15 cellular contexts compared by ENCODE assay signal in genomic region chr11:74403607-74404006, GRCh38. TPM values are rescaled to one million over a fixed set of nuclear protein-coding genes. Genes with fewer than 3 reads are reported as not detected.
DNase-seq lines count a peak whose midpoint lies in the region; ATAC-seq and TF ChIP-seq lines count a peak whose summit lies in the region.
"Had no signal": no experiment of that assay in that cellular context is flagged by ENCODE, and none has a peak within 500 bp of the region (broad histone marks: within the 10 kb centered on the region; RNA-seq: fewer than 3 reads in every experiment).

No MANE protein-coding gene starts in this region.

- no peak for TF ChIP-seq CTCF in SK-N-SH (IDR thresholded peaks at IDR 0.05)
- TF ChIP-seq CTCF in right lobe of liver (IDR thresholded peaks at IDR 0.05): no peak

- H2AFZ ChIP-seq in SK-N-SH (ENCODE audit: low read depth): no peak overlapping the region
- H2AFZ ChIP-seq in trophoblast cell (ENCODE audit: insufficient read depth, low read length, poor library complexity): no peak overlapping the region

- intact Hi-C loops in right lobe of liver (cut with DNase I): no loop called here

- H3F3A ChIP-seq in SK-N-SH (replicated peaks; ENCODE audit: insufficient read depth): peaks cover 4% of the 10 kb centered on the region

- no peak overlapping the region for H3K4ac ChIP-seq in trophoblast cell (ENCODE audit: low read depth, low read length)

- H3K36me3 ChIP-seq in SK-N-SH (replicated peaks in 1 of 2; ENCODE audit: control insufficient read depth in 1 of 2, insufficient read depth in 2 of 2, low read length in 1 of 2): no peaks in the 10 kb centered on the region
- no peaks in the 10 kb centered on the region for H3K36me3 ChIP-seq in SK-N-MC (ENCODE audit: insufficient read depth, low read length)
- no peaks in the 10 kb centered on the region for H3K36me3 ChIP-seq in right lobe of liver
- H3K36me3 ChIP-seq in trophoblast cell (ENCODE audit: control insufficient read depth in 1 of 2, insufficient read depth in 2 of 2, low read length in 2 of 2): no peaks in the 10 kb centered on the region
- H3K36me3 ChIP-seq: BLaER1 treated with 17β-estradiol and CSF1 and Interleukin-3, amounts not matched to agents 10 nM and 100 nM had no signal

- CTCF ChIA-PET in SK-N-SH (lab: Yijun Ruan, JAX): interaction anchor here (1.9 to 2.0 kb wide), 2 partner anchors 14 to 49 kb away, joined by 6 to 8 read pairs; no protein-coding TSS in a partner anchor

- H3K23ac ChIP-seq in trophoblast cell (ENCODE audit: low read length): no peak overlapping the region

- no peak overlapping the region for H2BK5ac ChIP-seq in trophoblast cell (ENCODE audit: low read depth, low read length, poor library complexity)

- H3K4me3 ChIP-seq in SK-N-SH (ENCODE audit: low read depth in 2 of 2, low read length in 1 of 2) (no peak overlapping the region), SK-N-MC (0 out of 2 replicates have a peak overlapping the region, but pooled peaks have one; percentile 45), right lobe of liver (no peak overlapping the region), trophoblast cell (ENCODE audit: low read depth, low read length) (no peak overlapping the region)
- H3K4me3 ChIP-seq: BLaER1 treated with 17β-estradiol and CSF1 and Interleukin-3, amounts not matched to agents 10 nM and 100 nM; GM12878 had no signal

- no peak overlapping the region for H4K12ac ChIP-seq in trophoblast cell (ENCODE audit: low read depth, low read length)

- no peaks in the 10 kb centered on the region for H4K20me1 ChIP-seq in SK-N-SH (ENCODE audit: insufficient read depth)
- H4K20me1 ChIP-seq: BLaER1 treated with 17β-estradiol and CSF1 and Interleukin-3, amounts not matched to agents 10 nM and 100 nM had no signal

- no peak for TF ChIP-seq RAD21 in SK-N-SH (IDR thresholded peaks at IDR 0.05; ENCODE audit: low read length)

- no peak overlapping the region for H2AK5ac ChIP-seq in trophoblast cell (ENCODE audit: low read length)

- H3K9me2 ChIP-seq in SK-N-SH: no peaks in the 10 kb centered on the region

- H3K4me1 ChIP-seq in SK-N-SH (ENCODE audit: control insufficient read depth in 1 of 2, insufficient read depth in 2 of 2, low read depth in 1 of 2, low read length in 1 of 2) (peaks cover 0 to 7% of the 10 kb centered on the region in 2 experiments; a peak in 2 of 4 replicates), right lobe of liver (no peaks in the 10 kb centered on the region), trophoblast cell (ENCODE audit: control insufficient read depth in 1 of 2, insufficient read depth in 2 of 2, low read length in 2 of 2) (no peaks in the 10 kb centered on the region)

- TF ChIP-seq EP300 in SK-N-SH (IDR thresholded peaks at IDR 0.05; ENCODE audit: borderline replicate concordance in 1 of 2, low read depth in 1 of 2, low read length in 1 of 2): no peak

- no peaks in the 10 kb centered on the region; the same call in 1 of the 2 replicates for H3K79me2 ChIP-seq in SK-N-SH (ENCODE audit: insufficient read depth)
- H3K79me2 ChIP-seq in trophoblast cell (ENCODE audit: control insufficient read depth, insufficient read depth, low read length, poor library complexity): no peaks in the 10 kb centered on the region

- H3K27ac ChIP-seq in SK-N-SH (ENCODE audit: low read depth in 2 of 2, low read length in 1 of 2) (no peak overlapping the region; a peak in 1 of 4 replicates), SK-N-MC (peak overlapping the region; percentile 80), right lobe of liver (peak overlapping the region in 1 of 3 donors; percentile 37), trophoblast cell (ENCODE audit: low read depth, low read length) (no peak overlapping the region)
- H3K27ac ChIP-seq: 22Rv1 had no signal

- H3K9me3 ChIP-seq in SK-N-SH: no peaks in the 10 kb centered on the region
- H3K9me3 ChIP-seq in SK-N-MC (ENCODE audit: low read depth, low read length): no peaks in the 10 kb centered on the region
- H3K9me3 ChIP-seq in right lobe of liver: no peaks in the 10 kb centered on the region
- H3K9me3 ChIP-seq in trophoblast cell (ENCODE audit: insufficient read depth, low read depth, low read length): no peaks in the 10 kb centered on the region
- H3K9me3 ChIP-seq: BLaER1 treated with 17β-estradiol and CSF1 and Interleukin-3, amounts not matched to agents 10 nM and 100 nM had no signal

- TF ChIP-seq POLR2A in right lobe of liver (IDR thresholded peaks at IDR 0.05): no peak

- no peak overlapping the region for H3K18ac ChIP-seq in trophoblast cell (ENCODE audit: low read length)

- H4K91ac ChIP-seq in trophoblast cell (ENCODE audit: low read depth, low read length): no peak overlapping the region

- H3K27me3 ChIP-seq in SK-N-SH (ENCODE audit: insufficient read depth): no peaks in the 10 kb centered on the region
- H3K27me3 ChIP-seq in right lobe of liver: no peaks in the 10 kb centered on the region
- H3K27me3 ChIP-seq in trophoblast cell (ENCODE audit: insufficient read depth, low read length): no peaks in the 10 kb centered on the region
- H3K27me3 ChIP-seq: BLaER1 treated with 17β-estradiol and CSF1 and Interleukin-3, amounts not matched to agents 10 nM and 100 nM had no signal

- no peak overlapping the region for H2BK12ac ChIP-seq in trophoblast cell (ENCODE audit: low read length)

- DNase-seq in SK-N-SH: peak; percentile 15
- no peak for DNase-seq in SK-N-MC (ENCODE audit: low read depth, low spot score)
- no peak for DNase-seq in right lobe of liver
- DNase-seq in trophoblast cell: no peak
- DNase-seq in NCI-H446 treated with DMSO at 0.1 percent for 48 hours (lab: John Stamatoyannopoulos, UW): no peak
- DNase-seq: AML-193; CD4-positive, CD25-positive, alpha-beta regulatory T cell; DMS53 had no signal

- ATAC-seq in SK-N-SH treated with all-trans-retinoic acid at 6 μM for 48 hours (no peak), right lobe of liver (peak in 3 of 4 donors; percentile 15 to 32 (median 32)), HG02870 (IDR thresholded peaks at IDR 0.05; ENCODE audit: unreplicated experiment) (no peak), HG03039 (IDR thresholded peaks at IDR 0.05; ENCODE audit: unreplicated experiment) (no peak)
- ATAC-seq: GM12878, HCT116 had no signal

- H3K9ac ChIP-seq in SK-N-SH (no peak overlapping the region), SK-N-MC (ENCODE audit: insufficient read length) (no peak overlapping the region), trophoblast cell (ENCODE audit: low read length) (no peak overlapping the region)

- no peaks in the 10 kb centered on the region for H3K79me1 ChIP-seq in trophoblast cell (ENCODE audit: low read length)

- H3K14ac ChIP-seq in trophoblast cell (ENCODE audit: low read length): no peak overlapping the region

- WGBS in SK-N-SH (ENCODE audit: low lambda C conversion rate): 57% methylated on average over 2 of the region's 2 CpGs
- WGBS in right lobe of liver (ENCODE audit: insufficient coverage, low coverage, low lambda C conversion rate, missing lambda C conversion rate): 17% methylated on average over 2 of the region's 2 CpGs
- no CpG with 5 or more reads among the region's 2 CpGs for WGBS in trophoblast cell (ENCODE audit: extremely low coverage, insufficient coverage, insufficient read length)

- H2BK120ac ChIP-seq in trophoblast cell (ENCODE audit: insufficient read depth, low read length, poor library complexity): no peak overlapping the region

- no peak overlapping the region for H4K8ac ChIP-seq in trophoblast cell (ENCODE audit: low read depth, low read length)

- POLR2A ChIA-PET in SK-N-SH (lab: Yijun Ruan, JAX): no interaction called here

- H3K4me2 ChIP-seq in SK-N-SH (no peak overlapping the region), trophoblast cell (ENCODE audit: low read length) (peak overlapping the region; percentile 36)

TF ChIP-seq in SK-N-SH, 30 proteins besides CTCF, POLR2A, EP300 and RAD21 (continues in another document):
- TF ChIP-seq ELF1 (IDR thresholded peaks at IDR 0.05) (no peak), IRF3 (IDR thresholded peaks at IDR 0.05; ENCODE audit: low read depth, low read length) (no peak), RXRA (IDR thresholded peaks at IDR 0.05; ENCODE audit: borderline replicate concordance, low read depth) (no peak), RCOR1 (IDR thresholded peaks at IDR 0.05; ENCODE audit: low read length) (no peak), NFIC (IDR thresholded peaks at IDR 0.05; ENCODE audit: borderline replicate concordance) (no peak), FOSL2 (IDR thresholded peaks at IDR 0.05; ENCODE audit: borderline replicate concordance, low read depth) (no peak), POLR2AphosphoS5 (IDR thresholded peaks at IDR 0.05; ENCODE audit: low read depth, low read length) (no peak)

TF ChIP-seq in SK-N-SH treated with all-trans-retinoic acid at 6 μM for 48 hours, 23 proteins besides CTCF, POLR2A, EP300 and RAD21 (continues in another document):
- TF ChIP-seq TOX (CRISPR knock-in tag; IDR thresholded peaks at IDR 0.05; ENCODE audit: borderline replicate concordance) (no peak), TSHZ2 (CRISPR knock-in tag; IDR thresholded peaks at IDR 0.05) (no peak)

RNA-seq across cellular contexts. Expression of gene PGM2L1, which starts 5.4 kb away (rescaled TPM):
- polyA plus RNA-seq in SK-N-SH (2012; rRNA removed): 0.90 and 1.0 TPM in 2 replicates
- 1.2 and 1.4 TPM in 2 replicates for polyA plus RNA-seq in SK-N-SH (2012; cell fraction: cytosol; rRNA removed)
- 1.4 and 1.6 TPM in 2 replicates for polyA plus RNA-seq in SK-N-SH (2012; cell fraction: nucleus; rRNA removed)
- 1 to 10 TPM in 4 of 6 experiments, under 1 TPM in 2; 0.92 to 2.0 (median 1.2) TPM for total RNA-seq in right lobe of liver
- 7.0 and 7.1 TPM in 2 replicates for polyA plus RNA-seq in trophoblast cell (2013)

Comparison
In these comparisons a context has a peak if more than half of its experiments do, and no peak if none do; other contexts are left out.
1. ATAC-seq: peak in right lobe of liver (3 of 4); none in SK-N-SH treated with all-trans-retinoic acid at 6 μM for 48 hours (single experiment), HG02870 (single experiment) and HG03039 (single experiment).